Comparison of ENCODE assay signal across 12 cellular contexts in genomic region chr1:100075773-100076172, GRCh38. TPM values are rescaled to one million over a fixed set of nuclear protein-coding genes. Genes with fewer than 3 reads are reported as not detected.
A peak's percentile ranks its signal among the peaks of the same experiment; 100 is the strongest.
DNase-seq lines count a peak whose midpoint lies in the region; ATAC-seq and TF ChIP-seq lines count a peak whose summit lies in the region.
"Had no signal": no experiment of that assay in that cellular context is flagged by ENCODE, and none has a peak within 500 bp of the region (broad histone marks: within the 10 kb centered on the region; RNA-seq: fewer than 3 reads in every experiment).

No MANE protein-coding gene starts in this region.

- H3K27ac Mint-ChIP-seq in activated CD4-positive, alpha-beta T cell treated with anti-CD3 and anti-CD28 coated beads, Interleukin-2, amount 10 ng/mL, durations not matched to agents 7 days and 5 days = no peak overlapping the region

- peaks cover 5% of the 10 kb centered on the region for H3K4me1 Mint-ChIP-seq in activated CD4-positive, alpha-beta T cell treated with anti-CD3 and anti-CD28 coated beads, Interleukin-2, amount 10 ng/mL, durations not matched to agents 7 days and 5 days

- H3K27ac ChIP-seq in MM.1S (ENCODE audit: low read length) = no peak overlapping the region
- H3K27ac ChIP-seq: KMS-11 had no signal

- H3F3A ChIP-seq in MM.1S (ENCODE audit: insufficient read depth, low read length) = no peaks in the 10 kb centered on the region

- H2AFZ ChIP-seq in MM.1S (ENCODE audit: low read length) = no peak overlapping the region

- no peaks in the 10 kb centered on the region for H3K9me3 Mint-ChIP-seq in activated CD4-positive, alpha-beta T cell treated with anti-CD3 and anti-CD28 coated beads, Interleukin-2, amount 10 ng/mL, durations not matched to agents 7 days and 5 days
- H3K9me3 Mint-ChIP-seq: brain had no signal

- H3K9ac ChIP-seq in MM.1S (ENCODE audit: low read length) = no peak overlapping the region
- H3K9ac ChIP-seq: KMS-11 had no signal

- no peak overlapping the region for H3K4me3 Mint-ChIP-seq in activated CD4-positive, alpha-beta T cell treated with anti-CD3 and anti-CD28 coated beads, Interleukin-2, amount 10 ng/mL, durations not matched to agents 7 days and 5 days
- H3K4me3 Mint-ChIP-seq: brain had no signal

- H3K27me3 ChIP-seq in MM.1S (replicated peaks; ENCODE audit: insufficient read depth, low read length) = no peaks in the 10 kb centered on the region
- H3K27me3 ChIP-seq: transverse colon had no signal

- CTCF ChIA-PET in activated CD4-positive, alpha-beta T cell treated with anti-CD3 and anti-CD28 coated beads, Interleukin-2, amount 10 ng/mL, durations not matched to agents 7 days and 5 days (lab: Charles Lee) = no interaction called here

- no peak for TF ChIP-seq CTCF in MM.1S (IDR thresholded peaks at IDR 0.05; ENCODE audit: low read length)

- no peaks in the 10 kb centered on the region for H3K4me1 ChIP-seq in MM.1S (ENCODE audit: low read length)
- H3K4me1 ChIP-seq: transverse colon had no signal

- peaks cover 64% of the 10 kb centered on the region for H3K36me3 Mint-ChIP-seq in activated CD4-positive, alpha-beta T cell treated with anti-CD3 and anti-CD28 coated beads, Interleukin-2, amount 10 ng/mL, durations not matched to agents 7 days and 5 days (ENCODE audit: low read depth)

- no peaks in the 10 kb centered on the region for H4K20me1 ChIP-seq in MM.1S (ENCODE audit: insufficient read depth, low read length)

- no peaks in the 10 kb centered on the region for H3K36me3 ChIP-seq in MM.1S (replicated peaks; ENCODE audit: insufficient read depth, low read length)

- DNase-seq in iris pigment epithelial cell (ENCODE audit: low read depth) = peak; percentile 50
- DNase-seq in MM.1S = no peak
- DNase-seq in Kasumi-1 (lab: John Stamatoyannopoulos, UW) = no peak
- DNase-seq in islet precursor cell = no peak
- no peak for DNase-seq in activated CD4-positive, alpha-beta T cell treated with anti-CD3 and anti-CD28 coated beads, Interleukin-2, amount 10 ng/mL, durations not matched to agents 7 days and 5 days
- DNase-seq: transverse colon had no signal

- no peaks in the 10 kb centered on the region for H3K79me2 ChIP-seq in MM.1S (ENCODE audit: low read length)

- H3K4me2 ChIP-seq in MM.1S (ENCODE audit: low read depth, low read length) = no peak overlapping the region
- H3K4me2 ChIP-seq: KMS-11 had no signal

- no peaks in the 10 kb centered on the region for H3K9me2 ChIP-seq in MM.1S (replicated peaks; ENCODE audit: insufficient read depth, low read length)

- H3K27me3 Mint-ChIP-seq in activated CD4-positive, alpha-beta T cell treated with anti-CD3 and anti-CD28 coated beads, Interleukin-2, amount 10 ng/mL, durations not matched to agents 7 days and 5 days = no peaks in the 10 kb centered on the region
- H3K27me3 Mint-ChIP-seq: brain had no signal

- no peaks in the 10 kb centered on the region for H3K9me3 ChIP-seq in MM.1S (replicated peaks; ENCODE audit: insufficient read depth, low read length)
- H3K9me3 ChIP-seq: transverse colon had no signal

- peak; percentile 68 for ATAC-seq in GM18511 (IDR thresholded peaks at IDR 0.05; ENCODE audit: unreplicated experiment)
- peak; percentile 54 for ATAC-seq in GM21526 (IDR thresholded peaks at IDR 0.05; ENCODE audit: low FRiP score, unreplicated experiment)
- ATAC-seq in HG03378 (IDR thresholded peaks at IDR 0.05; ENCODE audit: unreplicated experiment) = peak; percentile 55
- ATAC-seq: SK-N-SH treated with all-trans-retinoic acid at 6 μM for 48 hours had no signal

- POLR2A ChIA-PET in activated CD4-positive, alpha-beta T cell treated with anti-CD3 and anti-CD28 coated beads, Interleukin-2, amount 10 ng/mL, durations not matched to agents 7 days and 5 days (lab: Charles Lee) = no interaction called here

- no peak overlapping the region for H3K4me3 ChIP-seq in MM.1S (ENCODE audit: low read length)
- H3K4me3 ChIP-seq: transverse colon had no signal

RNA-seq across cellular contexts. Expression of gene SASS6, which starts 57.0 kb away (rescaled TPM):
- total RNA-seq in activated CD4-positive, alpha-beta T cell treated with anti-CD3 and anti-CD28 coated beads, Interleukin-2, amount 10 ng/mL, durations not matched to agents 7 days and 5 days = 10 to 100 TPM; 14.5 to 17.1 TPM

RNA-seq across cellular contexts. Expression of gene TRMT13, which starts 57.2 kb away (rescaled TPM):
- 10 to 100 TPM; 20.4 to 21.4 TPM for total RNA-seq in activated CD4-positive, alpha-beta T cell treated with anti-CD3 and anti-CD28 coated beads, Interleukin-2, amount 10 ng/mL, durations not matched to agents 7 days and 5 days
